ENCODE assay signal across 18 cellular contexts in the genomic region with DNA sequence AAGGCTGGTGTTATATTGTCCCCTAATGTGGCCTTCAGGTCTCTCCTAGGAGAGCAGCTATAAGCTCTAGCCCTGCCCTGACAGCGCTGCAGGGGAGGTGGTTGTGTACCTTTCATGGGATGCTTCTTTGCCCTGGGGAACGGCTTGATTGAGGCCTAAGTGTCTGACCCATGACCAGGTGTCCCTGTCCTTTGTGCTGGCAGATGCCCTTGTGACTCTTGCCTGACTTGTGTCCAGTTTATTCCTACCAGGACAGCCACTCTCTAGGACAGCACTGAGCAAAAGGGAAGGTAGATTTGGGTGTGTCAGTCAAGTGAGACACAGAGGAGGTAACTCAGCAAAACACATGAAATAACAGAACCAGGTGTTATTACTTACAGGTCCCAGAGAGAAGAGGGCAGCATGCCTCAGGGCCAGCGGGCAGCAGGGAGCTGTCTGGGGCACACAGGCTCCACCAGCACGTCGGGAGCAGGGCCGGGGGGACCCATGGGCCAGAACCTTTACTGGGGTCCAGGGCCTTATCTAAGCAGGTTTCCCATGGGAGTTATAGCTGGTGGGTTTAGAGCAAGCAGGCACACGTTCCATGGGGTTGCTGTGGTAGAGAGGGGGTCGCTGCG. TPM values are rescaled to one million over a fixed set of nuclear protein-coding genes. Genes with fewer than 3 reads are reported as not detected.
DNase-seq lines count a peak whose midpoint lies in the region; TF ChIP-seq lines count a peak whose summit lies in the region.
"Had no signal": no experiment of that assay in that cellular context is flagged by ENCODE, and none has a peak within 500 bp of the region (broad histone marks: within the 10 kb centered on the region; RNA-seq: fewer than 3 reads in every experiment).

No MANE protein-coding gene starts in this region.

- no peak overlapping the region for H3K23ac ChIP-seq in mesenchymal stem cell (ENCODE audit: low read length in 2 of 2)

- H3K36me3 ChIP-seq in mesenchymal stem cell (ENCODE audit: control insufficient read depth in 1 of 2, insufficient read depth in 2 of 2, low read depth in 1 of 2, low read length in 2 of 2) = no peaks in the 10 kb centered on the region

- H3K4ac ChIP-seq in mesenchymal stem cell (ENCODE audit: low read depth in 1 of 2, low read length in 2 of 2) = no peak overlapping the region

- CTCF ChIA-PET in RWPE1 (lab: Yijun Ruan, JAX) = no interaction called here

- H3K27ac ChIP-seq in RWPE1 (peak overlapping the region; percentile 87; the same call in 1 of the 2 replicates), mesenchymal stem cell (ENCODE audit: low read length, poor library complexity, severe bottlenecking) (no peak overlapping the region)
- H3K27ac ChIP-seq: GM23248, SK-N-MC had no signal

- no peaks in the 10 kb centered on the region for H3K9me3 Mint-ChIP-seq in progenitor cell of endocrine pancreas (ENCODE audit: low read depth)

- H3K18ac ChIP-seq in mesenchymal stem cell (ENCODE audit: low read depth in 1 of 2, low read length in 2 of 2) = peak overlapping the region in 1 of 2 experiments; percentile 54

- H2AK5ac ChIP-seq in mesenchymal stem cell (ENCODE audit: low read length, severe bottlenecking) = no peak overlapping the region

- DNase-seq in RWPE1 (ENCODE audit: low spot score) (no peak), mesenchymal stem cell (no peak), progenitor cell of endocrine pancreas (ENCODE audit: low spot score, unreplicated experiment) (no peak), HUDEP-2 (lab: John Stamatoyannopoulos, UW; ENCODE audit: unreplicated experiment in 76 of 76) (no peak), NCI-H1105 (lab: John Stamatoyannopoulos, UW) (no peak), SIG-M5 treated with dmso at 0.1 percent for 504 hours (lab: John Stamatoyannopoulos, UW; ENCODE audit: unreplicated experiment) (no peak)
- DNase-seq: CD8-positive, alpha-beta memory T cell; DMS79; GM23248; KBM-7; NCI-H1048; NCI-H2107; NCI-H345; NCI-H526 treated with DMSO at 0.1 percent for 48 hours; PC-3 had no signal

- no peak overlapping the region for H3K4me3 ChIP-seq in mesenchymal stem cell (ENCODE audit: insufficient read depth in 1 of 2, low read depth in 1 of 2, low read length in 2 of 2)
- H3K4me3 ChIP-seq: GM23248, SK-N-MC had no signal

- no peak overlapping the region for H3K4me2 ChIP-seq in mesenchymal stem cell (ENCODE audit: low read length, poor library complexity, severe bottlenecking)

- H3K27me3 Mint-ChIP-seq in progenitor cell of endocrine pancreas = peaks cover 38% of the 10 kb centered on the region

- no peak for TF ChIP-seq RAD21 in Ishikawa (IDR thresholded peaks at IDR 0.05; ENCODE audit: low read depth)

- no peak overlapping the region for H3K9ac ChIP-seq in mesenchymal stem cell (ENCODE audit: low read length)
- H3K9ac ChIP-seq: GM23248 had no signal

- peak overlapping the region; percentile 28 for H4K91ac ChIP-seq in mesenchymal stem cell (ENCODE audit: low read length)

- no peak for TF ChIP-seq EP300 in Ishikawa (IDR thresholded peaks at IDR 0.05; ENCODE audit: borderline replicate concordance)

- H3K9me3 ChIP-seq in mesenchymal stem cell (ENCODE audit: control insufficient read depth, low read length) = no peaks in the 10 kb centered on the region

- H3K27ac Mint-ChIP-seq in progenitor cell of endocrine pancreas = no peak overlapping the region
- H3K27ac Mint-ChIP-seq: CD8-positive, alpha-beta memory T cell had no signal

- H3K14ac ChIP-seq in mesenchymal stem cell (ENCODE audit: low read length in 2 of 2) = peak overlapping the region in 1 of 2 experiments; percentile 56

- H3K27me3 ChIP-seq in mesenchymal stem cell (ENCODE audit: control insufficient read depth in 1 of 2, insufficient read depth in 1 of 2, low read length in 2 of 2) = peaks cover 0 to 34% of the 10 kb centered on the region in 2 experiments

- no peaks in the 10 kb centered on the region for H3K36me3 Mint-ChIP-seq in progenitor cell of endocrine pancreas (ENCODE audit: insufficient read depth)
- H3K36me3 Mint-ChIP-seq: CD8-positive, alpha-beta memory T cell had no signal

- 86% methylated on average over 9 of the region's 9 CpGs for WGBS in mesenchymal stem cell

- H2BK15ac ChIP-seq in mesenchymal stem cell (ENCODE audit: low read depth, poor library complexity, severe bottlenecking) = peak overlapping the region; percentile 85

- no peak overlapping the region for H2AFZ ChIP-seq in mesenchymal stem cell (ENCODE audit: low read depth, low read length)
- H2AFZ ChIP-seq: GM23248 had no signal

- TF ChIP-seq CTCF in RWPE1 (conservative IDR thresholded peaks at IDR 0.05; ENCODE audit: low read depth) (no peak), progenitor cell of endocrine pancreas (IDR thresholded peaks at IDR 0.05; ENCODE audit: unreplicated experiment) (no peak)

- no peak overlapping the region for H2BK5ac ChIP-seq in mesenchymal stem cell (ENCODE audit: low read depth, low read length, poor library complexity, severe bottlenecking)

- H3K4me3 Mint-ChIP-seq in progenitor cell of endocrine pancreas (ENCODE audit: low read depth) = no peak overlapping the region
- H3K4me3 Mint-ChIP-seq: CD8-positive, alpha-beta memory T cell had no signal

- peak overlapping the region in 1 of 2 experiments; percentile 75 for H2BK12ac ChIP-seq in mesenchymal stem cell (ENCODE audit: low read length in 2 of 2)

- no peaks in the 10 kb centered on the region for H3K4me1 Mint-ChIP-seq in progenitor cell of endocrine pancreas (ENCODE audit: low read depth)
- H3K4me1 Mint-ChIP-seq: CD8-positive, alpha-beta memory T cell had no signal

- no peak overlapping the region for H4K8ac ChIP-seq in mesenchymal stem cell (ENCODE audit: low read length)

- H2BK120ac ChIP-seq in mesenchymal stem cell (ENCODE audit: low read depth, low read length) = peak overlapping the region; percentile 45

- peaks cover 13% of the 10 kb centered on the region for H3K4me1 ChIP-seq in mesenchymal stem cell (ENCODE audit: control insufficient read depth, insufficient read depth, low read depth, low read length)

- POLR2A ChIA-PET in RWPE1 (lab: Yijun Ruan, JAX; ENCODE audit: low non-redundant PET) = no interaction called here

- H3K79me1 ChIP-seq in mesenchymal stem cell (replicated peaks; ENCODE audit: low read length, poor library complexity, severe bottlenecking) = no peaks in the 10 kb centered on the region

TF ChIP-seq in Ishikawa, 13 proteins besides CTCF, POLR2A, EP300 and RAD21:
- TF ChIP-seq REST (IDR thresholded peaks at IDR 0.05; ENCODE audit: low read depth) (peak; percentile 51), USF1 (IDR thresholded peaks at IDR 0.05) (no peak)

RNA-seq across cellular contexts. Expression of gene CHST15, which starts 10.7 kb away (rescaled TPM):
- polyA plus RNA-seq in mesenchymal stem cell (2013, experiment 1 of 2) = 22.2 TPM
- 22.7 TPM for polyA plus RNA-seq in mesenchymal stem cell (2013, experiment 2 of 2)
- 7.9 and 8.1 TPM in 2 replicates for total RNA-seq in progenitor cell of endocrine pancreas
- total RNA-seq: G401 had no signal
- polyA plus RNA-seq: CD8-positive, alpha-beta memory T cell had no signal
